Comparison of ENCODE assay signal across 12 cellular contexts in the genomic region with DNA sequence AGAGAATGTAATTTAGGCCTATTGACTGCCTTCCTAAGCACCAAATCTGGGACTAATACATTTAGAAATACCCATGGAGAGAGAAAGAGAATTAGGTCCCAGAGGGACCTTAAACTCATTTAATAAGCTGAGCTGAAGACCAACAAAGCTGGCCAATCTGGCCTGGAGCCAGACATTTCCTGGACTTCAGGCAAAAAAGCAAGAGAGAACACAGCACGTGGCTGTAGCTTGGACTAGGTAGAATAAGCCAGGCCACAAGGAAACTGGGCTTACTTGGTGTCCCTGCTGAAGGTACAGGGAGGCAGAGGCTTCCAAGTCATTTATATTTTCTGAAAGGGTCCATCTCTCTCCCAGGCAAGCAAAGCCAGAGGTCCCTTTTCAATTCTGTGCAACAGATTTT.
DNase-seq lines count a peak whose midpoint lies in the region; ATAC-seq and TF ChIP-seq lines count a peak whose summit lies in the region.
"Had no signal": no experiment of that assay in that cellular context is flagged by ENCODE, and none has a peak within 500 bp of the region (broad histone marks: within the 10 kb centered on the region; RNA-seq: fewer than 3 reads in every experiment).

No MANE protein-coding gene starts in this region.

- H3K9me3 ChIP-seq in testis: no peaks in the 10 kb centered on the region

- no peak overlapping the region for H3K4me3 Mint-ChIP-seq in activated CD4-positive, alpha-beta T cell treated with anti-CD3 and anti-CD28 coated beads, Interleukin-2, amount 10 ng/mL, durations not matched to agents 7 days and 5 days
- H3K4me3 Mint-ChIP-seq: immature natural killer cell, nephron progenitor cell had no signal

- WGBS in testis, 2 donors: 14 to 30% methylated on average over 1 of the region's 1 CpG

- H3K27me3 Mint-ChIP-seq in activated CD4-positive, alpha-beta T cell treated with anti-CD3 and anti-CD28 coated beads, Interleukin-2, amount 10 ng/mL, durations not matched to agents 7 days and 5 days: peaks cover 11% of the 10 kb centered on the region

- no peak for TF ChIP-seq POLR2A in testis (IDR thresholded peaks at IDR 0.05)

- H3K4me3 ChIP-seq in choroid plexus epithelial cell (ENCODE audit: low read depth, low read length): no peak overlapping the region
- H3K4me3 ChIP-seq in testis: no peak overlapping the region

- H3K36me3 ChIP-seq in testis (ENCODE audit: low read depth, missing control alignments): no peaks in the 10 kb centered on the region

- H3K4me1 ChIP-seq in testis: no peaks in the 10 kb centered on the region

- no peaks in the 10 kb centered on the region for H3K9me3 Mint-ChIP-seq in activated CD4-positive, alpha-beta T cell treated with anti-CD3 and anti-CD28 coated beads, Interleukin-2, amount 10 ng/mL, durations not matched to agents 7 days and 5 days
- H3K9me3 Mint-ChIP-seq: immature natural killer cell had no signal

- no peaks in the 10 kb centered on the region for H3K4me1 Mint-ChIP-seq in activated CD4-positive, alpha-beta T cell treated with anti-CD3 and anti-CD28 coated beads, Interleukin-2, amount 10 ng/mL, durations not matched to agents 7 days and 5 days
- H3K4me1 Mint-ChIP-seq: immature natural killer cell, nephron progenitor cell had no signal

- no peak overlapping the region for H3K27ac Mint-ChIP-seq in activated CD4-positive, alpha-beta T cell treated with anti-CD3 and anti-CD28 coated beads, Interleukin-2, amount 10 ng/mL, durations not matched to agents 7 days and 5 days
- H3K27ac Mint-ChIP-seq: immature natural killer cell, nephron progenitor cell had no signal

- DNase-seq in NCI-H524 (lab: John Stamatoyannopoulos, UW) (peak; percentile 87 to 89), choroid plexus epithelial cell (ENCODE audit: low read depth) (peak; percentile 69), hypothalamus (lab: John Stamatoyannopoulos, UW) (peak in 33 of 51 donors; percentile 2 to 76 (median 38)), testis (peak; percentile 85), NCI-H510A (lab: John Stamatoyannopoulos, UW) (no peak)
- DNase-seq in activated CD4-positive, alpha-beta T cell treated with anti-CD3 and anti-CD28 coated beads, Interleukin-2, amount 10 ng/mL, durations not matched to agents 7 days and 5 days: no peak
- DNase-seq in stimulated activated naive CD8-positive, alpha-beta T cell treated with anti-CD3 and anti-CD28 coated beads, Interleukin-15, Interleukin-2, amounts not matched to agents 100 U/mL and 50 U/mL, for 24 hours: no peak
- DNase-seq: immature natural killer cell; KBM-7; nephron progenitor cell; stimulated activated naive CD4-positive, alpha-beta T cell treated with Interleukin-2 at 50 U/mL for 16 hours had no signal

- H3K27ac ChIP-seq in testis: no peak overlapping the region

- CTCF ChIA-PET in activated CD4-positive, alpha-beta T cell treated with anti-CD3 and anti-CD28 coated beads, Interleukin-2, amount 10 ng/mL, durations not matched to agents 7 days and 5 days (lab: Charles Lee): interaction anchor here (1.3 kb wide), 1 partner anchor 23 kb away, joined by 3 read pairs; no protein-coding TSS in a partner anchor

- H3K27me3 ChIP-seq in testis: no peaks in the 10 kb centered on the region

- no peak for TF ChIP-seq CTCF in choroid plexus epithelial cell (conservative IDR thresholded peaks at IDR 0.05; ENCODE audit: low read depth, low read length)
- TF ChIP-seq CTCF in testis (IDR thresholded peaks at IDR 0.05): no peak

- intact Hi-C loops in testis (cut with DNase I; ENCODE audit: low total_unique reads): no loop called here

- POLR2A ChIA-PET in activated CD4-positive, alpha-beta T cell treated with anti-CD3 and anti-CD28 coated beads, Interleukin-2, amount 10 ng/mL, durations not matched to agents 7 days and 5 days (lab: Charles Lee): no interaction called here

- ATAC-seq in stimulated activated naive CD8-positive, alpha-beta T cell treated with anti-CD3 and anti-CD28 coated beads, Interleukin-15, Interleukin-2, amounts not matched to agents 100 U/mL and 50 U/mL, for 24 hours: no peak
- ATAC-seq: Panc1 had no signal

- H3K36me3 Mint-ChIP-seq in activated CD4-positive, alpha-beta T cell treated with anti-CD3 and anti-CD28 coated beads, Interleukin-2, amount 10 ng/mL, durations not matched to agents 7 days and 5 days (ENCODE audit: low read depth): no peaks in the 10 kb centered on the region
- H3K36me3 Mint-ChIP-seq: immature natural killer cell had no signal

Comparison
In these comparisons a context has a peak if more than half of its experiments do, and no peak if none do; other contexts are left out.
1. DNase-seq: peak in NCI-H524 (2 of 2), choroid plexus epithelial cell (single experiment), hypothalamus (33 of 51) and testis (single experiment); none in activated CD4-positive, alpha-beta T cell treated with anti-CD3 and anti-CD28 coated beads, Interleukin-2, amount 10 ng/mL, durations not matched to agents 7 days and 5 days (single experiment), stimulated activated naive CD8-positive, alpha-beta T cell treated with anti-CD3 and anti-CD28 coated beads, Interleukin-15, Interleukin-2, amounts not matched to agents 100 U/mL and 50 U/mL, for 24 hours (single experiment) and NCI-H510A (single experiment).